In genomic region chr19:55624109-55625003, GRCh38 we compare ENCODE assay signal across 8 cellular contexts. TPM values are rescaled to one million over a fixed set of nuclear protein-coding genes. Genes with fewer than 3 reads are reported as not detected.
A peak's percentile ranks its signal among the peaks of the same experiment; 100 is the strongest.
DNase-seq lines count a peak whose midpoint lies in the region; ATAC-seq and TF ChIP-seq lines count a peak whose summit lies in the region.

TSS of gene ZNF784 (minus strand) at chr19:55624566. CDS start at chr19:55624561, 5 bp downstream.

- TF ChIP-seq POLR2A in esophagus squamous epithelium (IDR thresholded peaks at IDR 0.05), result peak in 2 of 4 donors; percentile 32 to 35

- DNase-seq in AG09319 (ENCODE audit: extremely low read depth, low read depth), result peak; percentile 86
- peak; percentile 99 for DNase-seq in Karpas-422
- DNase-seq in activated T-helper 1 cell treated with Interleukin-2 at 50 U/mL for 16 hours (ENCODE audit: low read depth), result peak; percentile 88
- peak; percentile 82 for DNase-seq in esophagus squamous epithelium (lab: John Stamatoyannopoulos, UW)
- DNase-seq in myocyte (ENCODE audit: low read depth), result peak; percentile 92
- DNase-seq in stimulated activated CD8-positive, alpha-beta memory T cell treated with anti-CD3 and anti-CD28 coated beads, Interleukin-7, amount 100 ng/mL, for 1 hour (ENCODE audit: low read depth in 2 of 2), result peak; percentile 86 to 92

- peak within 1 kb of the TSS; percentile 75 for H3K4me2 ChIP-seq in Karpas-422 (ENCODE audit: low read depth, low read length, poor library complexity, severe bottlenecking)

- no peaks in the 10 kb centered on the region for H3K79me2 ChIP-seq in Karpas-422 (ENCODE audit: low read length)

- H3K27ac ChIP-seq in Karpas-422 (ENCODE audit: low read length) (peak within 1 kb of the TSS; percentile 73), esophagus squamous epithelium (peak within 1 kb of the TSS; percentile 95 to 99 (median 97))

- H3K9me2 ChIP-seq in Karpas-422 (replicated peaks; ENCODE audit: insufficient read depth, low read length), result no peaks in the 10 kb centered on the region

- H3K36me3 ChIP-seq in Karpas-422 (ENCODE audit: insufficient read depth, low read length), result peaks cover 3% of the 10 kb centered on the region; the same call in 1 of the 2 replicates
- peaks cover 0 to 25% (median 3%) of the 10 kb centered on the region in 3 donors for H3K36me3 ChIP-seq in esophagus squamous epithelium

- peak within 1 kb of the TSS; percentile 93 for H2AFZ ChIP-seq in Karpas-422 (ENCODE audit: low read length)

- TF ChIP-seq CTCF in AG09319 (IDR thresholded peaks at IDR 0.05; ENCODE audit: low read depth, low read length) (no peak), esophagus squamous epithelium (IDR thresholded peaks at IDR 0.05) (peak in 1 of 6 experiments; percentile 11)

- H3K4me1 ChIP-seq in Karpas-422 (ENCODE audit: low read length), result peaks cover 19% of the 10 kb centered on the region
- peaks cover 2 to 22% (median 6%) of the 10 kb centered on the region in 3 donors for H3K4me1 ChIP-seq in esophagus squamous epithelium

- H4K20me1 ChIP-seq in Karpas-422 (ENCODE audit: insufficient read depth, low read depth, low read length), result no peaks in the 10 kb centered on the region

- 0% methylated on average over 10 to 20 of the region's 56 CpGs for WGBS in esophagus squamous epithelium, 2 donors

- peak within 1 kb of the TSS; percentile 80 for H3K9ac ChIP-seq in Karpas-422 (ENCODE audit: low read length)

- intact Hi-C loops in esophagus squamous epithelium (cut with DNase I), result no loop called here

- H3K9me3 ChIP-seq in Karpas-422 (ENCODE audit: low read length) (no peaks in the 10 kb centered on the region), esophagus squamous epithelium (no peaks in the 10 kb centered on the region)

- no peaks in the 10 kb centered on the region for H3K27me3 ChIP-seq in Karpas-422 (ENCODE audit: low read length)
- H3K27me3 ChIP-seq in esophagus squamous epithelium, result no peaks in the 10 kb centered on the region

- ATAC-seq in GM19324 (IDR thresholded peaks at IDR 0.05; ENCODE audit: low FRiP score, unreplicated experiment), result peak; percentile 74

- peak within 1 kb of the TSS; percentile 71 for H3K4me3 ChIP-seq in Karpas-422 (ENCODE audit: low read length)
- peak within 1 kb of the TSS; percentile 40 to 84 (median 68) for H3K4me3 ChIP-seq in esophagus squamous epithelium

TF ChIP-seq in PFSK-1, 5 proteins besides CTCF, POLR2A, EP300 and RAD21:
- TF ChIP-seq POLR2AphosphoS5 (IDR thresholded peaks at IDR 0.05; ENCODE audit: low read depth, low read length) (peak; percentile 86), SIN3A (IDR thresholded peaks at IDR 0.05; ENCODE audit: borderline replicate concordance, insufficient read depth, low read length) (no peak), FOXP2 (optimal IDR thresholded peaks at IDR 0.05; ENCODE audit: borderline replicate concordance, extremely low read depth, extremely low read length, insufficient read depth) (no peak), TAF1 (IDR thresholded peaks at IDR 0.05; ENCODE audit: borderline replicate concordance, insufficient read depth, low read length) (peak; percentile 68; the same call in 1 of the 2 replicates), REST (IDR thresholded peaks at IDR 0.05; ENCODE audit: insufficient read depth in 1 of 2, low read depth in 2 of 2, low read length in 2 of 2) (no peak)

RNA-seq across cellular contexts. Expression of gene ZNF784, which starts in this region (rescaled TPM):
- total RNA-seq in Karpas-422 (2014; rRNA removed; shearing (Covaris generic); ENCODE audit: low replicate concordance), result 2.8 and 3.5 TPM in 2 replicates
- polyA plus RNA-seq in PFSK-1 (2012; ENCODE audit: insufficient read length, low read depth), result 17.3 TPM
- 1 to 10 TPM; 2.9 to 6.9 (median 4.4) TPM for total RNA-seq in esophagus squamous epithelium
- total RNA-seq in myocyte, result 8.7 and 9.3 TPM in 2 replicates
- polyA plus RNA-seq in myocyte (2012), result 7.5 TPM

Comparison
In these comparisons a context has a peak if more than half of its experiments do, and no peak if none do; other contexts are left out.
1. Peak in every context shown above with its lines: DNase-seq, ATAC-seq, H3K4me3 ChIP-seq and H3K27ac ChIP-seq.